Comparison of ENCODE assay signal across 1 cellular context in genomic region chr2:65430515-65431416, GRCh38.
TF ChIP-seq lines count a peak whose summit lies in the region.

No MANE protein-coding gene starts in this region.

TF ChIP-seq in HCT116, 20 proteins besides CTCF, POLR2A, EP300 and RAD21 (continued from another document):
- TF ChIP-seq REST (IDR thresholded peaks at IDR 0.05; ENCODE audit: low read depth) (no peak), CBX3 (IDR thresholded peaks at IDR 0.05; ENCODE audit: low read depth) (no peak)
